In genomic region chr1:4063516-4063915, GRCh38 we compare ENCODE assay signal across 20 cellular contexts.
"Had no signal": no experiment of that assay in that cellular context is flagged by ENCODE, and none has a peak within 500 bp of the region (broad histone marks: within the 10 kb centered on the region; RNA-seq: fewer than 3 reads in every experiment).

No MANE protein-coding gene starts in this region.

- H3K4me1 ChIP-seq: heart right ventricle, lower lobe of right lung, tibial nerve, vagina had no signal

- H3K36me3 ChIP-seq: heart right ventricle, lower lobe of right lung, ovary, tibial nerve, vagina had no signal

- H3K4me3 ChIP-seq: heart right ventricle, hepatocyte, lower lobe of right lung, ovary, smooth muscle cell, tibial nerve, vagina had no signal

- H3K27ac ChIP-seq: heart right ventricle, hepatocyte, lower lobe of right lung, ovary, tibial nerve, vagina had no signal

- DNase-seq: heart right ventricle; lower lobe of right lung; mammary epithelial cell; mesenchymal stem cell; naive thymus-derived CD4-positive, alpha-beta T cell; ovary; right cardiac atrium; stimulated activated CD4-positive, alpha-beta T cell treated with anti-CD3 and anti-CD28 coated beads, Interleukin-1b, Interleukin-23, amount 100 ng/mL, for 48 hours; stimulated activated CD4-positive, alpha-beta T cell treated with anti-CD3 and anti-CD28 coated beads, Interleukin-2, amount 100 ng/mL, for 48 hours; stimulated activated CD4-positive, alpha-beta T cell treated with anti-CD3 and anti-CD28 coated beads, Interleukin-4, amount 100 ng/mL, for 4 hours; stimulated activated CD8-positive, alpha-beta memory T cell treated with anti-CD3 and anti-CD28 coated beads, Interleukin-4, amount 100 ng/mL, for 48 hours; stimulated activated naive CD4-positive, alpha-beta T cell treated with Interleukin-2 at 50 U/mL for 16 hours; stimulated activated naive CD8-positive, alpha-beta T cell treated with anti-CD3 and anti-CD28 coated beads, Interleukin-15, amount 100 ng/mL, for 72 hours; substantia nigra had no signal

- ATAC-seq: heart right ventricle; lower lobe of right lung; naive thymus-derived CD4-positive, alpha-beta T cell; natural killer cell treated with Interleukin-12 subunit alpha and Interleukin-12 subunit beta and Interleukin-15 and Interleukin-18, amount 100 ng/mL, for 72 hours; stimulated activated memory B cell treated with anti-CD40 and anti-IgM and Interleukin-4, amounts not matched to agents 10 μg/mL and 1 μg/mL and 100 μg/mL, for 72 hours; stimulated activated naive CD8-positive, alpha-beta T cell treated with anti-CD3 and anti-CD28 coated beads, Interleukin-15, amount 100 ng/mL, for 72 hours had no signal

- H3K27me3 ChIP-seq: hepatocyte, ovary, tibial nerve, vagina had no signal

- H3K9me3 ChIP-seq: heart right ventricle, lower lobe of right lung, ovary, tibial nerve, vagina had no signal

- H3K4me2 ChIP-seq: hepatocyte, smooth muscle cell had no signal
